Comparison of ENCODE assay signal across 16 cellular contexts in genomic region chr10:42959833-42960232, GRCh38.
"Had no signal": no experiment of that assay in that cellular context is flagged by ENCODE, and none has a peak within 500 bp of the region (broad histone marks: within the 10 kb centered on the region; RNA-seq: fewer than 3 reads in every experiment).

No MANE protein-coding gene starts in this region.

- H3K27ac Mint-ChIP-seq: activated naive CD4-positive, alpha-beta T cell treated with anti-CD3 and anti-CD28 coated beads, Interleukin-2, amount 50 U/mL, for 24 hours; stimulated activated effector memory CD8-positive, alpha-beta T cell treated with anti-CD3 and anti-CD28 coated beads, Interleukin-12 subunit alpha, Interleukin-12 subunit beta, amount 100 ng/mL, for 72 hours had no signal

- H3K27me3 Mint-ChIP-seq: activated naive CD4-positive, alpha-beta T cell treated with anti-CD3 and anti-CD28 coated beads, Interleukin-2, amount 50 U/mL, for 24 hours had no signal

- DNase-seq: activated CD4-positive, alpha-beta T cell treated with anti-CD3 and anti-CD28 coated beads for 1 hour; activated CD4-positive, alpha-beta T cell treated with anti-CD3 and anti-CD28 coated beads, Interleukin-2, amount 50 U/mL, for 48 hours; activated effector memory CD4-positive, alpha-beta T cell treated with Interleukin-2 at 50 U/mL for 16 hours; central memory CD4-positive, alpha-beta T cell; effector memory CD4-positive, alpha-beta T cell; hypothalamus; T-helper 2 cell had no signal

- H3K9me3 ChIP-seq: ovary, vagina had no signal

- H3K27ac ChIP-seq: epithelial cell of prostate, ovary, tibial nerve, vagina had no signal

- H3K36me3 Mint-ChIP-seq: activated naive CD4-positive, alpha-beta T cell treated with anti-CD3 and anti-CD28 coated beads, Interleukin-2, amount 50 U/mL, for 24 hours; stimulated activated effector memory CD8-positive, alpha-beta T cell treated with anti-CD3 and anti-CD28 coated beads, Interleukin-12 subunit alpha, Interleukin-12 subunit beta, amount 100 ng/mL, for 72 hours had no signal

- H3K4me1 Mint-ChIP-seq: activated naive CD4-positive, alpha-beta T cell treated with anti-CD3 and anti-CD28 coated beads, Interleukin-2, amount 50 U/mL, for 24 hours; neural crest cell; stimulated activated effector memory CD8-positive, alpha-beta T cell treated with anti-CD3 and anti-CD28 coated beads, Interleukin-12 subunit alpha, Interleukin-12 subunit beta, amount 100 ng/mL, for 72 hours had no signal

- H3K4me3 ChIP-seq: ovary, skin epidermis, tibial nerve, vagina had no signal

- H3K4me1 ChIP-seq: tibial nerve, vagina had no signal

- FAIRE-seq: TTC549 had no signal

- H3K9me3 Mint-ChIP-seq: activated naive CD4-positive, alpha-beta T cell treated with anti-CD3 and anti-CD28 coated beads, Interleukin-2, amount 50 U/mL, for 24 hours; neural crest cell; stimulated activated effector memory CD8-positive, alpha-beta T cell treated with anti-CD3 and anti-CD28 coated beads, Interleukin-12 subunit alpha, Interleukin-12 subunit beta, amount 100 ng/mL, for 72 hours had no signal

- H3K36me3 ChIP-seq: ovary, tibial nerve, vagina had no signal

- H3K4me3 Mint-ChIP-seq: activated naive CD4-positive, alpha-beta T cell treated with anti-CD3 and anti-CD28 coated beads, Interleukin-2, amount 50 U/mL, for 24 hours; neural crest cell; stimulated activated effector memory CD8-positive, alpha-beta T cell treated with anti-CD3 and anti-CD28 coated beads, Interleukin-12 subunit alpha, Interleukin-12 subunit beta, amount 100 ng/mL, for 72 hours had no signal

- H3K27me3 ChIP-seq: ovary, tibial nerve, vagina had no signal
